In the genomic region with DNA sequence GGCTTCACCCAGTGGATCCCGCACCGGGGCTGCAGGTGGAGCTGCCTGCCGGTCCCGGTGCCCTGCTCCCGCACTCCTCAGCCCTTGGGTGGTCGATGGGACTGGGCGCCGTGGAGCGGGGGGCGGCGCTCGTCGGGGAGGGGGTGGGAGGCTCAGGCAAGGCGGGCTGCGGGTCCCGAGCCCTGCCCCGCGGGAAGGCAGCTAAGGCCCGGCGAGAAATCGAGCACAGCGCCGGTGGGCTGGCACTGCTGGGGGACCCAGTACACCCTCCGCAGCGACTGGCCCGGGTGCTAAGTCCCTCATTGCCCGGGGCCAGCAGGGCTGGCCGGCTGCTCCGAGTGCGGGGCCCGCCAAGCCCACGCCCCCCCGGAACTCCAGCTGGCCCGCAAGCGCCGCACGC, we compare ENCODE assay signal across 3 cellular contexts. TPM values are rescaled to one million over a fixed set of nuclear protein-coding genes. Genes with fewer than 3 reads are reported as not detected.
"Had no signal": no experiment of that assay in that cellular context is flagged by ENCODE, and none has a peak within 500 bp of the region (broad histone marks: within the 10 kb centered on the region; RNA-seq: fewer than 3 reads in every experiment).

No MANE protein-coding gene starts in this region.

RNA-seq across cellular contexts. Expression of a gene that starts 46.1 kb away (rescaled TPM):
- total RNA-seq: PC-9, SJCRH30, SJSA1 had no signal
